Comparison of ENCODE assay signal across 24 cellular contexts in genomic region chr11:117434481-117434880, GRCh38.
"Had no signal": no experiment of that assay in that cellular context is flagged by ENCODE, and none has a peak within 500 bp of the region (broad histone marks: within the 10 kb centered on the region; RNA-seq: fewer than 3 reads in every experiment).

No MANE protein-coding gene starts in this region.

- H3K4me3 ChIP-seq: stomach, suprapubic skin, testis, thoracic aorta, thyroid gland, tibial artery, transverse colon, upper lobe of left lung, upper lobe of right lung, uterus, vagina had no signal

- H3K9me3 ChIP-seq: stomach, suprapubic skin, testis, thoracic aorta, thyroid gland, tibial artery, transverse colon, upper lobe of left lung, upper lobe of right lung, uterus, vagina had no signal

- H3K27me3 ChIP-seq: testis, thyroid gland, transverse colon, upper lobe of left lung, upper lobe of right lung, uterus, vagina had no signal

- H3K36me3 ChIP-seq: suprapubic skin, thoracic aorta, thyroid gland, tibial artery, transverse colon, upper lobe of right lung, uterus, vagina had no signal

- H3K27ac ChIP-seq: stomach, suprapubic skin, testis, thoracic aorta, thyroid gland, tibial artery, transverse colon, upper lobe of left lung, upper lobe of right lung, uterus, vagina had no signal

- H3K4me1 ChIP-seq: stomach, suprapubic skin, testis, tibial artery, transverse colon, upper lobe of left lung, upper lobe of right lung, uterus, vagina had no signal

- FAIRE-seq: urothelium cell line had no signal

- DNase-seq: stimulated activated CD4-positive, alpha-beta T cell treated with anti-CD3 and anti-CD28 coated beads, Interleukin-2, amount 100 ng/mL, for 48 hours; stimulated activated CD4-positive, alpha-beta T cell treated with anti-CD3 and anti-CD28 coated beads, Interleukin-4, amount 100 ng/mL, for 1 hour; stimulated activated CD4-positive, alpha-beta T cell treated with anti-CD3 and anti-CD28 coated beads, Interleukin-4, amount 100 ng/mL, for 24 hours; stimulated activated CD4-positive, alpha-beta T cell treated with anti-CD3 and anti-CD28 coated beads, Interleukin-4, amount 100 ng/mL, for 4 hours; stimulated activated CD8-positive, alpha-beta memory T cell treated with anti-CD3 and anti-CD28 coated beads, Interleukin-4, amount 100 ng/mL, for 48 hours; stimulated activated naive B cell treated with anti-CD40 and anti-IgM and Interleukin-4, amounts not matched to agents 10 μg/mL and 1 μg/mL and 100 μg/mL, for 72 hours; stimulated activated naive CD4-positive, alpha-beta T cell; stimulated activated naive CD4-positive, alpha-beta T cell treated with Interleukin-2 at 50 U/mL for 16 hours; stimulated activated naive CD8-positive, alpha-beta T cell treated with anti-CD3 and anti-CD28 coated beads, Interleukin-15, amount 100 ng/mL, for 72 hours; stimulated activated naive CD8-positive, alpha-beta T cell treated with anti-CD3 and anti-CD28 coated beads, Interleukin-15, Interleukin-2, amounts not matched to agents 100 U/mL and 50 U/mL, for 24 hours; stomach; substantia nigra; testis; thyroid gland; tibial artery; transverse colon; trophoblast cell; upper lobe of left lung; upper lobe of right lung; uterus had no signal
